8 cellular contexts compared by ENCODE assay signal in the genomic region with DNA sequence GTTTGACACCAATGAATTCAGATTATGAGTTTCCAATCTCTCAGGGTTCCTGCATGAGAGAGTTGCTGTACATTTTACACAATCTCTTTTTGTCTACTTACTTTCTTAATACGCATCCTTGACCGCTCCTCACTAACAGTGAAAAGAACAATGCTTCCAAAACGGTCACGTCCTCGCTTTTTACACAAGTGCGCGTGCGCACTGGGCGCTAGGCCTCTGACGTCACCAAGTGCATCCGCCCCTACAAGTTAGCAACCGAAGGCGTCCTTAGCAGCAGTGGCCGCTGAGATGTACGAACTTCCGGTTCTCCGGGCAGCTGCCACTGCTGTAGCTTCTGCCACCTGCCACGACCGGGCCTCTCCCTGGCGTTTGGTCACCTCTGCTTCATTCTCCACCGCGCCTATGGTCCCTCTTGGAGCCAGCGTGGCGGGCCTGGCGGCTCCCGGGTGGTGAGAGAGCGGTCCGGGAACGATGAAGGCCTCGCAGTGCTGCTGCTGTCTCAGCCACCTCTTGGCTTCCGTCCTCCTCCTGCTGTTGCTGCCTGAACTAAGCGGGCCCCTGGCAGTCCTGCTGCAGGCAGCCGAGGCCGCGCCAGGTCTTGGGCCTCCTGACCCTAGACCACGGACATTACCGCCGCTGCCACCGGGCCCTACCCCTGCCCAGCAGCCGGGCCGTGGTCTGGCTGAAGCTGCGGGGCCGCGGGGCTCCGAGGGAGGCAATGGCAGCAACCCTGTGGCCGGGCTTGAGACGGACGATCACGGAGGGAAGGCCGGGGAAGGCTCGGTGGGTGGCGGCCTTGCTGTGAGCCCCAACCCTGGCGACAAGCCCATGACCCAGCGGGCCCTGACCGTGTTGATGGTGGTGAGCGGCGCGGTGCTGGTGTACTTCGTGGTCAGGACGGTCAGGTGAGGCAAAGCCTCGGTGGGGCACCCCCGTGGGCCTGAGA. TPM values are rescaled to one million over a fixed set of nuclear protein-coding genes. Genes with fewer than 3 reads are reported as not detected.
A peak's percentile ranks its signal among the peaks of the same experiment; 100 is the strongest.
DNase-seq lines count a peak whose midpoint lies in the region; ATAC-seq and TF ChIP-seq lines count a peak whose summit lies in the region.

A gene (plus strand): TSS at position 315 of the 946 bp plus-strand sequence. CDS start 157 bp downstream, at position 472.

- peaks cover 32% of the 10 kb centered on the region for H3K4me1 Mint-ChIP-seq in nephron progenitor cell
- H3K4me1 Mint-ChIP-seq in stimulated activated naive CD8-positive, alpha-beta T cell treated with anti-CD3 and anti-CD28 coated beads, Interleukin-15, amount 100 ng/mL, for 72 hours: peaks cover 19% of the 10 kb centered on the region

- H3K4me3 Mint-ChIP-seq in nephron progenitor cell: peak within 1 kb of the TSS; percentile 92
- H3K4me3 Mint-ChIP-seq in stimulated activated naive CD8-positive, alpha-beta T cell treated with anti-CD3 and anti-CD28 coated beads, Interleukin-15, amount 100 ng/mL, for 72 hours: peak within 1 kb of the TSS; percentile 99

- H3K27me3 ChIP-seq in RWPE2 (ENCODE audit: insufficient read depth, poor library complexity, severe bottlenecking): no peaks in the 10 kb centered on the region

- peaks cover 41% of the 10 kb centered on the region for H3K9me3 Mint-ChIP-seq in nephron progenitor cell
- peaks cover 14% of the 10 kb centered on the region in 2 donors for H3K9me3 Mint-ChIP-seq in stimulated activated naive CD8-positive, alpha-beta T cell treated with anti-CD3 and anti-CD28 coated beads, Interleukin-15, amount 100 ng/mL, for 72 hours

- peak within 1 kb of the TSS; percentile 68 for H3K4me3 ChIP-seq in RWPE2 (ENCODE audit: severe bottlenecking)
- H3K4me3 ChIP-seq in fibroblast of the aortic adventitia (ENCODE audit: low read depth, low read length): peak within 1 kb of the TSS; percentile 85

- H3K9me3 ChIP-seq in RWPE2 (ENCODE audit: severe bottlenecking): no peaks in the 10 kb centered on the region

- peaks cover 40% of the 10 kb centered on the region for H3K36me3 Mint-ChIP-seq in nephron progenitor cell (ENCODE audit: low read depth)

- no peaks in the 10 kb centered on the region for H3K36me3 ChIP-seq in RWPE2 (ENCODE audit: low read depth)

- peak within 1 kb of the TSS; percentile 34 for H3K27ac ChIP-seq in RWPE2 (ENCODE audit: poor library complexity, severe bottlenecking)

- peak within 1 kb of the TSS; percentile 97 for H3K27ac Mint-ChIP-seq in nephron progenitor cell
- H3K27ac Mint-ChIP-seq in stimulated activated naive CD8-positive, alpha-beta T cell treated with anti-CD3 and anti-CD28 coated beads, Interleukin-15, amount 100 ng/mL, for 72 hours: peak within 1 kb of the TSS; percentile 92 to 98

- H3K27me3 Mint-ChIP-seq in nephron progenitor cell (ENCODE audit: low read depth, poor library complexity): no peaks in the 10 kb centered on the region
- H3K27me3 Mint-ChIP-seq in stimulated activated naive CD8-positive, alpha-beta T cell treated with anti-CD3 and anti-CD28 coated beads, Interleukin-15, amount 100 ng/mL, for 72 hours: no peaks in the 10 kb centered on the region

- peak; percentile 97 for DNase-seq in EH (ENCODE audit: low read depth)
- peak; percentile 98 for DNase-seq in H4 (ENCODE audit: low spot score)
- DNase-seq in LoVo (ENCODE audit: low spot score): peak; percentile 97
- DNase-seq in RWPE2 (ENCODE audit: low spot score): peak; percentile 93
- DNase-seq in activated effector memory CD4-positive, alpha-beta T cell treated with anti-CD3 and anti-CD28 coated beads, Interleukin-2, amount 50 U/mL, for 16 hours: peak; percentile 97
- DNase-seq in fibroblast of the aortic adventitia (ENCODE audit: low read depth): peak; percentile 97
- peak; percentile 94 for DNase-seq in nephron progenitor cell
- peak; percentile 92 to 93 for DNase-seq in stimulated activated naive CD8-positive, alpha-beta T cell treated with anti-CD3 and anti-CD28 coated beads, Interleukin-15, amount 100 ng/mL, for 72 hours

- TF ChIP-seq CTCF in RWPE2 (IDR thresholded peaks at IDR 0.05; ENCODE audit: poor library complexity, severe bottlenecking) (no peak), fibroblast of the aortic adventitia (IDR thresholded peaks at IDR 0.05; ENCODE audit: insufficient read depth, low read length) (no peak), nephron progenitor cell (IDR thresholded peaks at IDR 0.05) (no peak)

- H3K4me1 ChIP-seq in RWPE2 (ENCODE audit: insufficient read depth, poor library complexity, severe bottlenecking): peaks cover 44% of the 10 kb centered on the region

- peak; percentile 88 for ATAC-seq in RWPE2 (ENCODE audit: low read depth)
- ATAC-seq in stimulated activated naive CD8-positive, alpha-beta T cell treated with anti-CD3 and anti-CD28 coated beads, Interleukin-15, amount 100 ng/mL, for 72 hours: peak; percentile 96

RNA-seq across cellular contexts. Expression of the gene that starts here (rescaled TPM):
- total RNA-seq in H4 (2014; rRNA removed; shearing (Covaris generic)): 22.8 and 25.0 TPM in 2 replicates
- total RNA-seq in fibroblast of the aortic adventitia (ENCODE audit: low replicate concordance): 9.7 and 22.3 TPM in 2 replicates

Comparison
In these comparisons a context has a peak if more than half of its experiments do, and no peak if none do; other contexts are left out.
1. Peak in every context shown above with its lines: DNase-seq, ATAC-seq, H3K4me3 ChIP-seq and H3K27ac ChIP-seq.